1 cellular context compared by ENCODE assay signal in the genomic region with DNA sequence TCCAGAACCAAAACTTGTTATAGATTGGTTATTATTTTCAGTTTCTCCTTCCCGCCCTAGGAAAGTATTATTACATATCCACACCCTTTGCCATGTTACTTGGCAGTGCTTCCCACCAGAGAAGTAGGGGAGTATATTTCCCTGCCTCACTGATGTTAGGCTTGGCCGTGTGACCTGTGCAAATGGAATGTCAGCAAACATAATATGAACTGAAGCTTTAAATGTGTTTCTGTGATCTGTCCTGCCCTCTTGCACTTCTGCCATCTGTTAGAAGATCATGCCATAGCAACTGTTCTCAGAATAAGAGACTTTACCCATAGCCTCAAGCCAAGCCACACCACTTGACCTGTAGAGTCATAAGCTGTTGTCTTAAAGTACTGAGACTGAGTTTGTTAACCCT.
TF ChIP-seq lines count a peak whose summit lies in the region.

No MANE protein-coding gene starts in this region.

TF ChIP-seq in GM23338, 12 proteins besides CTCF, POLR2A, EP300 and RAD21 (continued from another document):
- TF ChIP-seq, protein P1, sequence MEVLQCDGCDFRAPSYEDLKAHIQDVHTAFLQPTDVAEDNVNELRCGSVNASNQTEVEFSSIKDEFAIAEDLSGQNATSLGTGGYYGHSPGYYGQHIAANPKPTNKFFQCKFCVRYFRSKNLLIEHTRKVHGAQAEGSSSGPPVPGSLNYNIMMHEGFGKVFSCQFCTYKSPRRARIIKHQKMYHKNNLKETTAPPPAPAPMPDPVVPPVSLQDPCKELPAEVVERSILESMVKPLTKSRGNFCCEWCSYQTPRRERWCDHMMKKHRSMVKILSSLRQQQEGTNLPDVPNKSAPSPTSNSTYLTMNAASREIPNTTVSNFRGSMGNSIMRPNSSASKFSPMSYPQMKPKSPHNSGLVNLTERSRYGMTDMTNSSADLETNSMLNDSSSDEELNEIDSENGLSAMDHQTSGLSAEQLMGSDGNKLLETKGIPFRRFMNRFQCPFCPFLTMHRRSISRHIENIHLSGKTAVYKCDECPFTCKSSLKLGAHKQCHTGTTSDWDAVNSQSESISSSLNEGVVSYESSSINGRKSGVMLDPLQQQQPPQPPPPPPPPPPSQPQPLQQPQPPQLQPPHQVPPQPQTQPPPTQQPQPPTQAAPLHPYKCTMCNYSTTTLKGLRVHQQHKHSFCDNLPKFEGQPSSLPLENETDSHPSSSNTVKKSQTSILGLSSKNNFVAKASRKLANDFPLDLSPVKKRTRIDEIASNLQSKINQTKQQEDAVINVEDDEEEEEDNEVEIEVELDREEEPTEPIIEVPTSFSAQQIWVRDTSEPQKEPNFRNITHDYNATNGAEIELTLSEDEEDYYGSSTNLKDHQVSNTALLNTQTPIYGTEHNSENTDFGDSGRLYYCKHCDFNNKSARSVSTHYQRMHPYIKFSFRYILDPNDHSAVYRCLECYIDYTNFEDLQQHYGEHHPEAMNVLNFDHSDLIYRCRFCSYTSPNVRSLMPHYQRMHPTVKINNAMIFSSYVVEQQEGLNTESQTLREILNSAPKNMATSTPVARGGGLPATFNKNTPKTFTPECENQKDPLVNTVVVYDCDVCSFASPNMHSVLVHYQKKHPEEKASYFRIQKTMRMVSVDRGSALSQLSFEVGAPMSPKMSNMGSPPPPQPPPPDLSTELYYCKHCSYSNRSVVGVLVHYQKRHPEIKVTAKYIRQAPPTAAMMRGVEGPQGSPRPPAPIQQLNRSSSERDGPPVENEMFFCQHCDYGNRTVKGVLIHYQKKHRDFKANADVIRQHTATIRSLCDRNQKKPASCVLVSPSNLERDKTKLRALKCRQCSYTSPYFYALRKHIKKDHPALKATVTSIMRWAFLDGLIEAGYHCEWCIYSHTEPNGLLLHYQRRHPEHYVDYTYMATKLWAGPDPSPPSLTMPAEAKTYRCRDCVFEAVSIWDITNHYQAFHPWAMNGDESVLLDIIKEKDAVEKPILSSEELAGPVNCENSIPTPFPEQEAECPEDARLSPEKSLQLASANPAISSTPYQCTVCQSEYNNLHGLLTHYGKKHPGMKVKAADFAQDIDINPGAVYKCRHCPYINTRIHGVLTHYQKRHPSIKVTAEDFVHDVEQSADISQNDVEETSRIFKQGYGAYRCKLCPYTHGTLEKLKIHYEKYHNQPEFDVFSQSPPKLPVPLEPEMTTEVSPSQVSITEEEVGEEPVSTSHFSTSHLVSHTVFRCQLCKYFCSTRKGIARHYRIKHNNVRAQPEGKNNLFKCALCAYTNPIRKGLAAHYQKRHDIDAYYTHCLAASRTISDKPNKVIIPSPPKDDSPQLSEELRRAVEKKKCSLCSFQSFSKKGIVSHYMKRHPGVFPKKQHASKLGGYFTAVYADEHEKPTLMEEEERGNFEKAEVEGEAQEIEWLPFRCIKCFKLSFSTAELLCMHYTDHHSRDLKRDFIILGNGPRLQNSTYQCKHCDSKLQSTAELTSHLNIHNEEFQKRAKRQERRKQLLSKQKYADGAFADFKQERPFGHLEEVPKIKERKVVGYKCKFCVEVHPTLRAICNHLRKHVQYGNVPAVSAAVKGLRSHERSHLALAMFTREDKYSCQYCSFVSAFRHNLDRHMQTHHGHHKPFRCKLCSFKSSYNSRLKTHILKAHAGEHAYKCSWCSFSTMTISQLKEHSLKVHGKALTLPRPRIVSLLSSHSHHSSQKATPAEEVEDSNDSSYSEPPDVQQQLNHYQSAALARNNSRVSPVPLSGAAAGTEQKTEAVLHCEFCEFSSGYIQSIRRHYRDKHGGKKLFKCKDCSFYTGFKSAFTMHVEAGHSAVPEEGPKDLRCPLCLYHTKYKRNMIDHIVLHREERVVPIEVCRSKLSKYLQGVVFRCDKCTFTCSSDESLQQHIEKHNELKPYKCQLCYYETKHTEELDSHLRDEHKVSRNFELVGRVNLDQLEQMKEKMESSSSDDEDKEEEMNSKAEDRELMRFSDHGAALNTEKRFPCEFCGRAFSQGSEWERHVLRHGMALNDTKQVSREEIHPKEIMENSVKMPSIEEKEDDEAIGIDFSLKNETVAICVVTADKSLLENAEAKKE (CRISPR knock-in tag; IDR thresholded peaks at IDR 0.05), result no peak
- no peak for TF ChIP-seq EZH2 (IDR thresholded peaks at IDR 0.05; ENCODE audit: low read depth, unreplicated experiment)
- no peak for TF ChIP-seq STAT1 (IDR thresholded peaks at IDR 0.05; ENCODE audit: unreplicated experiment)
- TF ChIP-seq CREB1 (CRISPR knock-in tag; IDR thresholded peaks at IDR 0.05; ENCODE audit: low read depth), result no peak
